ENCODE assay signal across 2 cellular contexts in the genomic region with DNA sequence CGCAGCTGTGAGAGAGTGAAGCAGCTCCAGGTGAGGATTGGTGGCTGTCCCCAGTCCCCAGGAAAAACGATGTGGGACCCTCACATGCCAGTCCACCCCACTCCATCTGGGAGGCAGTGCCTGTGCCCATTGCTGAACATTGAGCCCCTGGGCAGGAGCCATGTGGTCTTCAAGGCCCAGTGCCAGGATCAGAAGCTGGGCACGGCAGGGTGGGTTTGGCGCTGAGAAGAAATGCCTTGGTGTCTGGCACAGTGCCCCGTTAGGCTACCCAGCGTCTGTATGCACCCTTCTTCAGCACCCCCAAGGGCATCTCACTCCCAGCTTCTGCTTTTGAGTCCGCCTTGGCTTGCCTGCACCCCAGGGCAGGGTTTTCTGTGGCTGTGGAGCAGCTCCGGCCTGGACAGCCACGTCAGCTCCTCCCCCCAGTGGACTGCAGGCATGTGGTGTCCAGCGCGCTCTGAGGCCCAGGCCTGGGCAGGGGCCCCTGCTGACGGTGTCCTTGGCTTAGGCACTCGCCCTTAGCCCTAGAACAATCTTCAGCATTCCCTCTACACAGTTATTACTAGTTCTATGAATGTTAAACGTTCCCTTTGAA.
TF ChIP-seq lines count a peak whose summit lies in the region.

No MANE protein-coding gene starts in this region.

TF ChIP-seq in SK-N-SH, 30 proteins besides CTCF, POLR2A, EP300 and RAD21 (continued from another document):
- TF ChIP-seq, protein P1, sequence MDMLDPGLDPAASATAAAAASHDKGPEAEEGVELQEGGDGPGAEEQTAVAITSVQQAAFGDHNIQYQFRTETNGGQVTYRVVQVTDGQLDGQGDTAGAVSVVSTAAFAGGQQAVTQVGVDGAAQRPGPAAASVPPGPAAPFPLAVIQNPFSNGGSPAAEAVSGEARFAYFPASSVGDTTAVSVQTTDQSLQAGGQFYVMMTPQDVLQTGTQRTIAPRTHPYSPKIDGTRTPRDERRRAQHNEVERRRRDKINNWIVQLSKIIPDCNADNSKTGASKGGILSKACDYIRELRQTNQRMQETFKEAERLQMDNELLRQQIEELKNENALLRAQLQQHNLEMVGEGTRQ (IDR thresholded peaks at IDR 0.05; ENCODE audit: borderline replicate concordance, low read depth, low read length) = no peak
- TF ChIP-seq RCOR1 (IDR thresholded peaks at IDR 0.05; ENCODE audit: low read length) (no peak), TEAD4 (IDR thresholded peaks at IDR 0.05; ENCODE audit: borderline replicate concordance, insufficient read depth) (no peak), GATA2 (CRISPR knock-in tag; IDR thresholded peaks at IDR 0.05) (no peak), FOSL2 (IDR thresholded peaks at IDR 0.05; ENCODE audit: borderline replicate concordance, low read depth) (no peak)

TF ChIP-seq in SK-N-SH treated with all-trans-retinoic acid at 6 μM for 48 hours, 23 proteins besides CTCF, POLR2A, EP300 and RAD21 (continued from another document):
- TF ChIP-seq, protein P2, sequence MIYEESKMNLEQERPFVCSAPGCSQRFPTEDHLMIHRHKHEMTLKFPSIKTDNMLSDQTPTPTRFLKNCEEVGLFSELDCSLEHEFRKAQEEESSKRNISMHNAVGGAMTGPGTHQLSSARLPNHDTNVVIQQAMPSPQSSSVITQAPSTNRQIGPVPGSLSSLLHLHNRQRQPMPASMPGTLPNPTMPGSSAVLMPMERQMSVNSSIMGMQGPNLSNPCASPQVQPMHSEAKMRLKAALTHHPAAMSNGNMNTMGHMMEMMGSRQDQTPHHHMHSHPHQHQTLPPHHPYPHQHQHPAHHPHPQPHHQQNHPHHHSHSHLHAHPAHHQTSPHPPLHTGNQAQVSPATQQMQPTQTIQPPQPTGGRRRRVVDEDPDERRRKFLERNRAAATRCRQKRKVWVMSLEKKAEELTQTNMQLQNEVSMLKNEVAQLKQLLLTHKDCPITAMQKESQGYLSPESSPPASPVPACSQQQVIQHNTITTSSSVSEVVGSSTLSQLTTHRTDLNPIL (CRISPR knock-in tag; IDR thresholded peaks at IDR 0.05; ENCODE audit: low read depth) = no peak
- TF ChIP-seq ZNF8 (CRISPR knock-in tag; IDR thresholded peaks at IDR 0.05) = no peak
- TF ChIP-seq GLIS3 (CRISPR knock-in tag; IDR thresholded peaks at IDR 0.05) = no peak
- no peak for TF ChIP-seq SNAI2 (CRISPR knock-in tag; IDR thresholded peaks at IDR 0.05)
- no peak for TF ChIP-seq RARB (CRISPR knock-in tag; IDR thresholded peaks at IDR 0.05)
TF ChIP-seq in SK-N-SH treated with all-trans-retinoic acid at 6 μM for 48 hours: peak in this region for 0.
